Comparison of ENCODE assay signal across 20 cellular contexts in genomic region chr2:225740086-225740485, GRCh38.
"Had no signal": no experiment of that assay in that cellular context is flagged by ENCODE, and none has a peak within 500 bp of the region (broad histone marks: within the 10 kb centered on the region; RNA-seq: fewer than 3 reads in every experiment).

No MANE protein-coding gene starts in this region.

- H3K36me3 ChIP-seq: brain microvascular endothelial cell, sigmoid colon, stomach, vagina had no signal

- H3K27ac ChIP-seq: brain microvascular endothelial cell, coronary artery, sigmoid colon, stomach, vagina had no signal

- ATAC-seq: left lobe of liver; natural killer cell treated with Interleukin-12 subunit alpha and Interleukin-12 subunit beta and Interleukin-15 and Interleukin-18, amount 100 ng/mL, for 72 hours; stimulated activated effector memory CD8-positive, alpha-beta T cell treated with anti-CD3 and anti-CD28 coated beads, Interleukin-12 subunit alpha, Interleukin-12 subunit beta, amount 100 ng/mL, for 72 hours had no signal

- H3K4me1 ChIP-seq: stomach had no signal

- H3K4me3 ChIP-seq: coronary artery, lung, sigmoid colon, stomach, vagina had no signal

- H3K27me3 ChIP-seq: brain microvascular endothelial cell, sigmoid colon, stomach, vagina had no signal

- H3K9me3 ChIP-seq: sigmoid colon, vagina had no signal

- DNase-seq: activated B cell treated with CpG ODN at 0.5 μM for 24 hours; activated CD4-positive, alpha-beta memory T cell treated with anti-CD3 and anti-CD28 coated beads, Interleukin-2, amount 10 ng/mL, durations not matched to agents 7 days and 5 days; activated CD4-positive, alpha-beta T cell treated with anti-CD3 and anti-CD28 coated beads for 4 hours; activated naive CD4-positive, alpha-beta T cell treated with anti-CD3 and anti-CD28 coated beads for 36 hours; activated T-cell treated with anti-CD3 and anti-CD28 coated beads, Interleukin-2, amount 50 U/mL, for 1 hour; brain microvascular endothelial cell; erythroblast; hypothalamus; posterior cingulate gyrus; sigmoid colon; stimulated activated CD4-positive, alpha-beta T cell treated with anti-CD3 and anti-CD28 coated beads, Interleukin-4, amount 100 ng/mL, for 24 hours; stomach; T-helper 9 cell; trophoblast cell had no signal
